22 cellular contexts compared by ENCODE assay signal in the genomic region with DNA sequence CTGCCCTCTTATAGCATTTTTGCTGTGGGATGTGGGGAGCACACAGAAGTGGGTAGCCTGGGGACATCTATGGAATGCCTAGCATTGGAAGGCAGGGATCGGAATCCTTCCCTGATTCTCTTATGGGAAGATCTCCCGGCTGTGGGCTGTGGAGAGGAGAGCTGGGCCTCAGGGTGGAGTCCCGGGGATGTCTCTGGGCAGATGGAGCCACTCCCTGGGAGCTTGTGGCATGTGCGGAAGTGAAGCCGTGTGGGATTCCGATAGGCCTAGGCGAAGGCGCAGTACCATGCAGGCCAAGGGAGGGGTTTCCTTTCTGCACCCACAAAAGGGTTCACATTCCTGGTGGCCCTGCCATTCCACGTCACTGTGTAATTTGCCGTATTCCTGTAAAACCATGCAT.
"Had no signal": no experiment of that assay in that cellular context is flagged by ENCODE, and none has a peak within 500 bp of the region (broad histone marks: within the 10 kb centered on the region; RNA-seq: fewer than 3 reads in every experiment).

No MANE protein-coding gene starts in this region.

- H3K36me3 Mint-ChIP-seq: activated naive CD4-positive, alpha-beta T cell treated with anti-CD3 and anti-CD28 coated beads, Interleukin-2, amount 10 ng/mL, durations not matched to agents 7 days and 5 days; activated naive CD8-positive, alpha-beta T cell treated with anti-CD3 and anti-CD28 coated beads for 36 hours had no signal

- H3K4me1 ChIP-seq: breast epithelium had no signal

- H3K9me3 ChIP-seq: breast epithelium, Peyer's patch had no signal

- H3K27ac ChIP-seq: breast epithelium, Peyer's patch, WERI-Rb-1 had no signal

- H3K36me3 ChIP-seq: breast epithelium, Peyer's patch, WERI-Rb-1 had no signal

- H3K4me3 Mint-ChIP-seq: activated CD4-positive, alpha-beta memory T cell treated with anti-CD3 and anti-CD28 coated beads, Interleukin-2, amount 10 ng/mL, durations not matched to agents 7 days and 5 days; activated CD4-positive, alpha-beta T cell treated with anti-CD3 and anti-CD28 coated beads for 36 hours; activated naive CD4-positive, alpha-beta T cell treated with anti-CD3 and anti-CD28 coated beads, Interleukin-2, amount 10 ng/mL, durations not matched to agents 7 days and 5 days; activated naive CD8-positive, alpha-beta T cell treated with anti-CD3 and anti-CD28 coated beads for 36 hours; activated T-cell treated with anti-CD3 and anti-CD28 coated beads, Interleukin-2, amount 50 U/mL, for 72 hours had no signal

- H3K4me1 Mint-ChIP-seq: activated CD4-positive, alpha-beta memory T cell treated with anti-CD3 and anti-CD28 coated beads, Interleukin-2, amount 10 ng/mL, durations not matched to agents 7 days and 5 days; activated CD4-positive, alpha-beta T cell treated with anti-CD3 and anti-CD28 coated beads for 36 hours; activated naive CD4-positive, alpha-beta T cell treated with anti-CD3 and anti-CD28 coated beads, Interleukin-2, amount 10 ng/mL, durations not matched to agents 7 days and 5 days; activated naive CD8-positive, alpha-beta T cell treated with anti-CD3 and anti-CD28 coated beads for 36 hours had no signal

- H3K27me3 Mint-ChIP-seq: activated CD4-positive, alpha-beta memory T cell treated with anti-CD3 and anti-CD28 coated beads, Interleukin-2, amount 10 ng/mL, durations not matched to agents 7 days and 5 days; activated CD4-positive, alpha-beta T cell treated with anti-CD3 and anti-CD28 coated beads for 36 hours; activated naive CD4-positive, alpha-beta T cell treated with anti-CD3 and anti-CD28 coated beads, Interleukin-2, amount 10 ng/mL, durations not matched to agents 7 days and 5 days; activated naive CD8-positive, alpha-beta T cell treated with anti-CD3 and anti-CD28 coated beads for 36 hours had no signal

- DNase-seq: activated CD4-positive, alpha-beta memory T cell treated with anti-CD3 and anti-CD28 coated beads, Interleukin-2, amount 10 ng/mL, durations not matched to agents 7 days and 5 days; activated CD4-positive, alpha-beta T cell treated with anti-CD3 and anti-CD28 coated beads for 36 hours; activated CD4-positive, alpha-beta T cell treated with anti-CD3 and anti-CD28 coated beads, Interleukin-2, amount 50 U/mL, for 1 hour; activated gamma-delta T cell treated with Interleukin-2 at 50 U/mL for 16 hours; activated naive CD4-positive, alpha-beta T cell treated with anti-CD3 and anti-CD28 coated beads, Interleukin-2, amount 10 ng/mL, durations not matched to agents 7 days and 5 days; activated naive CD8-positive, alpha-beta T cell treated with anti-CD3 and anti-CD28 coated beads for 36 hours; activated T-cell treated with anti-CD3 and anti-CD28 coated beads, Interleukin-2, amount 50 U/mL, for 72 hours; central memory CD4-positive, alpha-beta T cell; Karpas-422; MM.1S; NCI-H1105 treated with DMSO at 0.1 percent for 48 hours; NCI-H1436 treated with DMSO at 0.1 percent for 48 hours; NCI-H187; NCI-H2081 treated with DMSO at 0.1 percent for 48 hours; NCI-H446; NCI-H524; SIG-M5; T-helper 1 cell; WERI-Rb-1 had no signal

- H3K4me3 ChIP-seq: breast epithelium, Peyer's patch had no signal

- H3K9me3 Mint-ChIP-seq: activated CD4-positive, alpha-beta memory T cell treated with anti-CD3 and anti-CD28 coated beads, Interleukin-2, amount 10 ng/mL, durations not matched to agents 7 days and 5 days; activated naive CD4-positive, alpha-beta T cell treated with anti-CD3 and anti-CD28 coated beads, Interleukin-2, amount 10 ng/mL, durations not matched to agents 7 days and 5 days; activated naive CD8-positive, alpha-beta T cell treated with anti-CD3 and anti-CD28 coated beads for 36 hours; activated T-cell treated with anti-CD3 and anti-CD28 coated beads, Interleukin-2, amount 50 U/mL, for 72 hours; activated T-helper 2 cell treated with anti-CD3 and anti-CD28 coated beads, Interferon-gamma antibody, Interleukin-2, Interleukin-4, amounts not matched to agents 10 μg/mL and 5 μg/mL and 100 μg/mL, durations not matched to agents 14 hours and 24 hours and 36 hours had no signal

- ATAC-seq: activated CD4-positive, alpha-beta T cell treated with anti-CD3 and anti-CD28 coated beads for 36 hours; activated T-cell treated with anti-CD3 and anti-CD28 coated beads, Interleukin-2, amount 50 U/mL, for 72 hours had no signal

- H3K27ac Mint-ChIP-seq: activated CD4-positive, alpha-beta memory T cell treated with anti-CD3 and anti-CD28 coated beads, Interleukin-2, amount 10 ng/mL, durations not matched to agents 7 days and 5 days; activated CD4-positive, alpha-beta T cell treated with anti-CD3 and anti-CD28 coated beads for 36 hours; activated naive CD4-positive, alpha-beta T cell treated with anti-CD3 and anti-CD28 coated beads, Interleukin-2, amount 10 ng/mL, durations not matched to agents 7 days and 5 days; activated naive CD8-positive, alpha-beta T cell treated with anti-CD3 and anti-CD28 coated beads for 36 hours; activated T-cell treated with anti-CD3 and anti-CD28 coated beads, Interleukin-2, amount 50 U/mL, for 72 hours; activated T-helper 2 cell treated with anti-CD3 and anti-CD28 coated beads, Interferon-gamma antibody, Interleukin-2, Interleukin-4, amounts not matched to agents 10 μg/mL and 5 μg/mL and 100 μg/mL, durations not matched to agents 14 hours and 24 hours and 36 hours had no signal

- H3K27me3 ChIP-seq: breast epithelium, Peyer's patch had no signal
